ENCODE assay signal across 2 cellular contexts in the genomic region with DNA sequence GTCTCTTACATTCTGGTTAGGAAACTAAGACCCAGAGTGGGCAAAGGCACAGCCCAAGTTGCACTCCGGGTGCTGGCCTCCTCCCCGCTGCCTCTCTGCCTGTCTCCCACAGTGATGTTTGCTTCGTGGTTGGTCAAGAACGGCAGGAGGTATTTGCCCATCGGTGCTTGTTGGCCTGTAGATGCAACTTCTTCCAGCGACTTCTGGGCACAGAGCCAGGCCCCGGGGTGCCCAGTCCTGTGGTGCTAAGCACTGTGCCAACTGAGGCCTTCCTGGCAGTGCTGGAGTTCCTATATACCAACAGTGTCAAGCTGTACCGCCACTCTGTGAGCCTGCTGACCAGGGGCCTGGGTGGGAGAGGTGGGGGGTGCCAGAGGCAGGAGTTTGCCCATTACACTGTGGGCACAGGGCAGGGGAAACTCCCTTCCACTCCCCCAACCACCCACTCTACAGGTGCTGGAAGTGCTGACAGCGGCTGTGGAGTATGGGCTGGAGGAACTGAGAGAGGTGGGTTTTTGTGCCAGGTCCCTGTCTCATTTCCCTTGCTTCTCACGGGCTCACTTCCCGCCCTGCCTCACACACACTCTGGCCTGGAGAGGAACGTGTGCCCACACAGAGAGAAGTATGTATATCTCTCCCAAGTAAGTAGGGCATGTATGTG.
TF ChIP-seq lines count a peak whose summit lies in the region.

No MANE protein-coding gene starts in this region.

TF ChIP-seq in HCT116, 20 proteins besides CTCF, POLR2A, EP300 and RAD21 (continued from another document):
- TF ChIP-seq, protein P1, sequence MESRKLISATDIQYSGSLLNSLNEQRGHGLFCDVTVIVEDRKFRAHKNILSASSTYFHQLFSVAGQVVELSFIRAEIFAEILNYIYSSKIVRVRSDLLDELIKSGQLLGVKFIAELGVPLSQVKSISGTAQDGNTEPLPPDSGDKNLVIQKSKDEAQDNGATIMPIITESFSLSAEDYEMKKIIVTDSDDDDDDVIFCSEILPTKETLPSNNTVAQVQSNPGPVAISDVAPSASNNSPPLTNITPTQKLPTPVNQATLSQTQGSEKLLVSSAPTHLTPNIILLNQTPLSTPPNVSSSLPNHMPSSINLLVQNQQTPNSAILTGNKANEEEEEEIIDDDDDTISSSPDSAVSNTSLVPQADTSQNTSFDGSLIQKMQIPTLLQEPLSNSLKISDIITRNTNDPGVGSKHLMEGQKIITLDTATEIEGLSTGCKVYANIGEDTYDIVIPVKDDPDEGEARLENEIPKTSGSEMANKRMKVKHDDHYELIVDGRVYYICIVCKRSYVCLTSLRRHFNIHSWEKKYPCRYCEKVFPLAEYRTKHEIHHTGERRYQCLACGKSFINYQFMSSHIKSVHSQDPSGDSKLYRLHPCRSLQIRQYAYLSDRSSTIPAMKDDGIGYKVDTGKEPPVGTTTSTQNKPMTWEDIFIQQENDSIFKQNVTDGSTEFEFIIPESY (IDR thresholded peaks at IDR 0.05; ENCODE audit: extremely low read depth, insufficient replicate concordance, low read length): no peak
TF ChIP-seq in HCT116: peak in this region for 1.

TF ChIP-seq in GM23338, 12 proteins besides CTCF, POLR2A, EP300 and RAD21 (continued from another document):
- TF ChIP-seq, protein P2, sequence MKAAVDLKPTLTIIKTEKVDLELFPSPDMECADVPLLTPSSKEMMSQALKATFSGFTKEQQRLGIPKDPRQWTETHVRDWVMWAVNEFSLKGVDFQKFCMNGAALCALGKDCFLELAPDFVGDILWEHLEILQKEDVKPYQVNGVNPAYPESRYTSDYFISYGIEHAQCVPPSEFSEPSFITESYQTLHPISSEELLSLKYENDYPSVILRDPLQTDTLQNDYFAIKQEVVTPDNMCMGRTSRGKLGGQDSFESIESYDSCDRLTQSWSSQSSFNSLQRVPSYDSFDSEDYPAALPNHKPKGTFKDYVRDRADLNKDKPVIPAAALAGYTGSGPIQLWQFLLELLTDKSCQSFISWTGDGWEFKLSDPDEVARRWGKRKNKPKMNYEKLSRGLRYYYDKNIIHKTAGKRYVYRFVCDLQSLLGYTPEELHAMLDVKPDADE (IDR thresholded peaks at IDR 0.05): no peak
- TF ChIP-seq POLR2AphosphoS5 (IDR thresholded peaks at IDR 0.05; ENCODE audit: low read depth): no peak
- no peak for TF ChIP-seq NANOG (IDR thresholded peaks at IDR 0.05; ENCODE audit: borderline replicate concordance)
- TF ChIP-seq ZNF114 (CRISPR knock-in tag; IDR thresholded peaks at IDR 0.05): no peak
- TF ChIP-seq CREB1 (CRISPR knock-in tag; IDR thresholded peaks at IDR 0.05; ENCODE audit: low read depth): no peak
- TF ChIP-seq, protein P3, sequence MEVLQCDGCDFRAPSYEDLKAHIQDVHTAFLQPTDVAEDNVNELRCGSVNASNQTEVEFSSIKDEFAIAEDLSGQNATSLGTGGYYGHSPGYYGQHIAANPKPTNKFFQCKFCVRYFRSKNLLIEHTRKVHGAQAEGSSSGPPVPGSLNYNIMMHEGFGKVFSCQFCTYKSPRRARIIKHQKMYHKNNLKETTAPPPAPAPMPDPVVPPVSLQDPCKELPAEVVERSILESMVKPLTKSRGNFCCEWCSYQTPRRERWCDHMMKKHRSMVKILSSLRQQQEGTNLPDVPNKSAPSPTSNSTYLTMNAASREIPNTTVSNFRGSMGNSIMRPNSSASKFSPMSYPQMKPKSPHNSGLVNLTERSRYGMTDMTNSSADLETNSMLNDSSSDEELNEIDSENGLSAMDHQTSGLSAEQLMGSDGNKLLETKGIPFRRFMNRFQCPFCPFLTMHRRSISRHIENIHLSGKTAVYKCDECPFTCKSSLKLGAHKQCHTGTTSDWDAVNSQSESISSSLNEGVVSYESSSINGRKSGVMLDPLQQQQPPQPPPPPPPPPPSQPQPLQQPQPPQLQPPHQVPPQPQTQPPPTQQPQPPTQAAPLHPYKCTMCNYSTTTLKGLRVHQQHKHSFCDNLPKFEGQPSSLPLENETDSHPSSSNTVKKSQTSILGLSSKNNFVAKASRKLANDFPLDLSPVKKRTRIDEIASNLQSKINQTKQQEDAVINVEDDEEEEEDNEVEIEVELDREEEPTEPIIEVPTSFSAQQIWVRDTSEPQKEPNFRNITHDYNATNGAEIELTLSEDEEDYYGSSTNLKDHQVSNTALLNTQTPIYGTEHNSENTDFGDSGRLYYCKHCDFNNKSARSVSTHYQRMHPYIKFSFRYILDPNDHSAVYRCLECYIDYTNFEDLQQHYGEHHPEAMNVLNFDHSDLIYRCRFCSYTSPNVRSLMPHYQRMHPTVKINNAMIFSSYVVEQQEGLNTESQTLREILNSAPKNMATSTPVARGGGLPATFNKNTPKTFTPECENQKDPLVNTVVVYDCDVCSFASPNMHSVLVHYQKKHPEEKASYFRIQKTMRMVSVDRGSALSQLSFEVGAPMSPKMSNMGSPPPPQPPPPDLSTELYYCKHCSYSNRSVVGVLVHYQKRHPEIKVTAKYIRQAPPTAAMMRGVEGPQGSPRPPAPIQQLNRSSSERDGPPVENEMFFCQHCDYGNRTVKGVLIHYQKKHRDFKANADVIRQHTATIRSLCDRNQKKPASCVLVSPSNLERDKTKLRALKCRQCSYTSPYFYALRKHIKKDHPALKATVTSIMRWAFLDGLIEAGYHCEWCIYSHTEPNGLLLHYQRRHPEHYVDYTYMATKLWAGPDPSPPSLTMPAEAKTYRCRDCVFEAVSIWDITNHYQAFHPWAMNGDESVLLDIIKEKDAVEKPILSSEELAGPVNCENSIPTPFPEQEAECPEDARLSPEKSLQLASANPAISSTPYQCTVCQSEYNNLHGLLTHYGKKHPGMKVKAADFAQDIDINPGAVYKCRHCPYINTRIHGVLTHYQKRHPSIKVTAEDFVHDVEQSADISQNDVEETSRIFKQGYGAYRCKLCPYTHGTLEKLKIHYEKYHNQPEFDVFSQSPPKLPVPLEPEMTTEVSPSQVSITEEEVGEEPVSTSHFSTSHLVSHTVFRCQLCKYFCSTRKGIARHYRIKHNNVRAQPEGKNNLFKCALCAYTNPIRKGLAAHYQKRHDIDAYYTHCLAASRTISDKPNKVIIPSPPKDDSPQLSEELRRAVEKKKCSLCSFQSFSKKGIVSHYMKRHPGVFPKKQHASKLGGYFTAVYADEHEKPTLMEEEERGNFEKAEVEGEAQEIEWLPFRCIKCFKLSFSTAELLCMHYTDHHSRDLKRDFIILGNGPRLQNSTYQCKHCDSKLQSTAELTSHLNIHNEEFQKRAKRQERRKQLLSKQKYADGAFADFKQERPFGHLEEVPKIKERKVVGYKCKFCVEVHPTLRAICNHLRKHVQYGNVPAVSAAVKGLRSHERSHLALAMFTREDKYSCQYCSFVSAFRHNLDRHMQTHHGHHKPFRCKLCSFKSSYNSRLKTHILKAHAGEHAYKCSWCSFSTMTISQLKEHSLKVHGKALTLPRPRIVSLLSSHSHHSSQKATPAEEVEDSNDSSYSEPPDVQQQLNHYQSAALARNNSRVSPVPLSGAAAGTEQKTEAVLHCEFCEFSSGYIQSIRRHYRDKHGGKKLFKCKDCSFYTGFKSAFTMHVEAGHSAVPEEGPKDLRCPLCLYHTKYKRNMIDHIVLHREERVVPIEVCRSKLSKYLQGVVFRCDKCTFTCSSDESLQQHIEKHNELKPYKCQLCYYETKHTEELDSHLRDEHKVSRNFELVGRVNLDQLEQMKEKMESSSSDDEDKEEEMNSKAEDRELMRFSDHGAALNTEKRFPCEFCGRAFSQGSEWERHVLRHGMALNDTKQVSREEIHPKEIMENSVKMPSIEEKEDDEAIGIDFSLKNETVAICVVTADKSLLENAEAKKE (CRISPR knock-in tag; IDR thresholded peaks at IDR 0.05): no peak
